ENCODE assay signal across 9 cellular contexts in the genomic region with DNA sequence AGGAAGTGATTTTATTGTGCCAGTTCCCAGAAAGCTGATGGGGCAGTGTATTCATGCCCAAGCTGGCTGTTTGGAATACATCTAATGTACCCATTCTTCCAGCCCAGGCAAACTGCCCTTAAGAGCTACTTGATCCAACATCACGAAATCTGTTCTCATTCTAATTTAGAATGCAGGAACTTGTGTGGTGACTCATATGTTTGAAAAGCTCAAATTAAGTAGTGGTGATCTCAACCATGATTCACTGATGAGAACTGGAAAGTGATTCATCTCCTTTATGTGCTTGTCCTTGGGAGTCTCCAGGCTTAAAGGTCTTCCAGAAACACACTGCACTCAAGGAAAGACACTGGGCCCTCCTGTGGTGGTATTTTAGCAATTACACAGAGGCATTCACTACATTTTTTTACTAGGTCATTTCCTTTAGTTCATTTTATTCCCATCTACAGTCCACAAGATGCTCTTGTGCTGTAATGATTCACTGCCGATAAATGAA.
DNase-seq lines count a peak whose midpoint lies in the region; ATAC-seq and TF ChIP-seq lines count a peak whose summit lies in the region.
"Had no signal": no experiment of that assay in that cellular context is flagged by ENCODE, and none has a peak within 500 bp of the region (broad histone marks: within the 10 kb centered on the region; RNA-seq: fewer than 3 reads in every experiment).

No MANE protein-coding gene starts in this region.

- POLR2A ChIA-PET in AG04450 (lab: Yijun Ruan, JAX) = interaction anchor here (0.9 to 1.1 kb wide), 2 partner anchors 25 to 153 kb away, joined by 3 to 6 read pairs; no protein-coding TSS in a partner anchor

- H3K27ac Mint-ChIP-seq in brain = peak overlapping the region in 4 of 5 experiments; percentile 24 to 97 (median 80)

- H3K4me1 Mint-ChIP-seq in brain = peaks cover 18% of the 10 kb centered on the region

- H3K4me3 Mint-ChIP-seq in brain = peak overlapping the region in 1 of 5 experiments; percentile 11

- ATAC-seq in lung (ENCODE audit: insufficient read depth, low FRiP score) = peak; percentile 89
- ATAC-seq in GM21786 (IDR thresholded peaks at IDR 0.05; ENCODE audit: unreplicated experiment) = no peak

- H3K4me1 ChIP-seq in lung (ENCODE audit: control insufficient read depth in 2 of 2, insufficient read depth in 2 of 2, low read length in 2 of 2) = peaks cover 0 to 6% of the 10 kb centered on the region in 2 donors

- no peaks in the 10 kb centered on the region for H3K27me3 ChIP-seq in AG04450 (ENCODE audit: control insufficient read depth, insufficient read depth, low read length)
- no peaks in the 10 kb centered on the region for H3K27me3 ChIP-seq in lung (ENCODE audit: control insufficient read depth, insufficient read depth)

- H3K9me3 ChIP-seq in AG04450 (ENCODE audit: control insufficient read depth, insufficient read depth, low read length) (no peaks in the 10 kb centered on the region), lung (ENCODE audit: control insufficient read depth in 2 of 2, insufficient read depth in 1 of 2, low read length in 1 of 2) (no peaks in the 10 kb centered on the region)

- DNase-seq in AG04450 (ENCODE audit: low read depth, low spot score) (peak; percentile 96), HT1080 (ENCODE audit: low read depth) (peak; percentile 100), lung (ENCODE audit: low spot score) (no peak), NCI-H1105 treated with DMSO at 0.1 percent for 48 hours (lab: John Stamatoyannopoulos, UW) (no peak), NCI-H510A (lab: John Stamatoyannopoulos, UW) (no peak)
- no peak for DNase-seq in activated T-cell treated with anti-CD3 and anti-CD28 coated beads, Interleukin-2, amount 50 U/mL, for 1 hour
- DNase-seq: NCI-H526 had no signal

- TF ChIP-seq CTCF in AG04450 (IDR thresholded peaks at IDR 0.05; ENCODE audit: low read depth, low read length) = peak; percentile 67
- TF ChIP-seq CTCF in brain (conservative IDR thresholded peaks at IDR 0.05) = peak in 1 of 2 experiments; percentile 25
- no peak for TF ChIP-seq CTCF in lung (IDR thresholded peaks at IDR 0.05; ENCODE audit: control extremely low read depth, extremely low read depth)

- H3K36me3 Mint-ChIP-seq in brain = no peaks in the 10 kb centered on the region

- H3K4me3 ChIP-seq in AG04450 (ENCODE audit: low read depth, low read length) (no peak overlapping the region), lung (no peak overlapping the region)

- no peaks in the 10 kb centered on the region for H3K36me3 ChIP-seq in lung (ENCODE audit: control insufficient read depth in 2 of 2, insufficient read depth in 2 of 2, low read length in 2 of 2)

- WGBS in lung, 2 donors = 50 to 78% methylated on average over 2 of the region's 2 CpGs

- H3K27me3 Mint-ChIP-seq in brain = peaks cover 4% of the 10 kb centered on the region

- peaks cover 4 to 21% (median 17%) of the 10 kb centered on the region in 5 experiments for H3K9me3 Mint-ChIP-seq in brain

- H3K27ac ChIP-seq in AG04450 (ENCODE audit: low read depth, low read length) (peak overlapping the region; percentile 88), lung (ENCODE audit: low read depth in 1 of 2, low read length in 1 of 2) (peak overlapping the region in 1 of 2 donors; percentile 72)

- CTCF ChIA-PET in AG04450 (lab: Charles Lee) = interaction anchor here (0.6 to 2.5 kb wide), 13 partner anchors 13 to 268 kb away, joined by 3 to 27 read pairs (median 4); no protein-coding TSS in a partner anchor

Comparison
In these comparisons a context has a peak if more than half of its experiments do, and no peak if none do; other contexts are left out.
1. DNase-seq: peak in AG04450 (single experiment) and HT1080 (single experiment); none in lung (single experiment), activated T-cell treated with anti-CD3 and anti-CD28 coated beads, Interleukin-2, amount 50 U/mL, for 1 hour (single experiment), NCI-H1105 treated with DMSO at 0.1 percent for 48 hours (single experiment) and NCI-H510A (single experiment).